23 cellular contexts compared by ENCODE assay signal in the genomic region with DNA sequence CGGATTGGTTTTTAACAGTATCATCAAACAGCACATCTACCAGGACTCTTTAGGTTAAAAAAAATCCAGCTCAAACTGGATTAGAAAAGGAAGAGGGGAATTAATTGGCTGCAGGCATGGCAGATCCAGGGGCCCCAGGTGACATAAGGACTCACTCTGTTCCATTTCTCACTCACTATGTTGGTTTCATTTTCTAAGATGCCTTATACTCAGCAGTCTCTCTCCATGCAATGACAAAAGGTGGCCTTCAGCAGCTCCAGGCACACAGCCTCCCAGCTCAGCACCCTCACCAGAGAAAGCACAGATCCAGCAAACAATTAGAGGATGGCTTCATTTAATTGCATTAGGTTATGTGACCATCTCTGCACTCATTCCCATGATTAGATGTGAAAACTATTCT.
A peak's percentile ranks its signal among the peaks of the same experiment; 100 is the strongest.
DNase-seq lines count a peak whose midpoint lies in the region; ATAC-seq and TF ChIP-seq lines count a peak whose summit lies in the region.
"Had no signal": no experiment of that assay in that cellular context is flagged by ENCODE, and none has a peak within 500 bp of the region (broad histone marks: within the 10 kb centered on the region; RNA-seq: fewer than 3 reads in every experiment).

No MANE protein-coding gene starts in this region.

- H3F3A ChIP-seq in Loucy (ENCODE audit: low read depth), result no peaks in the 10 kb centered on the region

- H3K4me1 ChIP-seq in BLaER1 (peaks cover 28% of the 10 kb centered on the region), Loucy (ENCODE audit: insufficient read depth, low read length, poor library complexity, severe bottlenecking) (peaks cover 25% of the 10 kb centered on the region)
- peaks cover 0 to 30% (median 21%) of the 10 kb centered on the region in 10 experiments; a peak in 16 of 20 replicates for H3K4me1 ChIP-seq in BLaER1 treated with 17β-estradiol and CSF1 and Interleukin-3, amounts not matched to agents 10 nM and 100 nM

- no peak overlapping the region for H3K4me3 ChIP-seq in BLaER1
- no peak overlapping the region for H3K4me3 ChIP-seq in BLaER1 treated with 17β-estradiol and CSF1 and Interleukin-3, amounts not matched to agents 10 nM and 100 nM
- H3K4me3 ChIP-seq in Loucy (ENCODE audit: low read length, poor library complexity, severe bottlenecking), result no peak overlapping the region
- H3K4me3 ChIP-seq: K562, PC-9 had no signal

- peaks cover 8% of the 10 kb centered on the region for H3K79me2 ChIP-seq in Loucy (ENCODE audit: insufficient read depth, low read length)

- peak overlapping the region; percentile 50 for H3K4me2 ChIP-seq in BLaER1
- H3K4me2 ChIP-seq in BLaER1 treated with 17β-estradiol and CSF1 and Interleukin-3, amounts not matched to agents 10 nM and 100 nM, result peak overlapping the region in 8 of 11 experiments; percentile 27 to 64 (median 48); a peak in 13 of 22 replicates
- H3K4me2 ChIP-seq in Loucy (ENCODE audit: low read depth, low read length, poor library complexity, severe bottlenecking), result peak overlapping the region; percentile 13
- H3K4me2 ChIP-seq: PC-9 had no signal

- H3K9me3 ChIP-seq in BLaER1, result peaks cover 40% of the 10 kb centered on the region
- H3K9me3 ChIP-seq in BLaER1 treated with 17β-estradiol and CSF1 and Interleukin-3, amounts not matched to agents 10 nM and 100 nM (replicated peaks in 1 of 11), result peaks cover 33 to 44% (median 38%) of the 10 kb centered on the region in 11 experiments
- peaks cover 20% of the 10 kb centered on the region; the same call in 1 of the 2 replicates for H3K9me3 ChIP-seq in Loucy (ENCODE audit: insufficient read depth, low read depth, low read length)

- no peaks in the 10 kb centered on the region for H3K36me3 ChIP-seq in BLaER1
- peaks cover 0 to 83% (median 12%) of the 10 kb centered on the region in 11 experiments; a peak in 12 of 22 replicates for H3K36me3 ChIP-seq in BLaER1 treated with 17β-estradiol and CSF1 and Interleukin-3, amounts not matched to agents 10 nM and 100 nM
- H3K36me3 ChIP-seq in Loucy (ENCODE audit: insufficient read depth, low read length), result peaks cover 7% of the 10 kb centered on the region

- peaks cover 3 to 15% (median 7%) of the 10 kb centered on the region in 6 donors for H3K9me3 Mint-ChIP-seq in immature natural killer cell

- H3K4me1 Mint-ChIP-seq in immature natural killer cell, result peaks cover 29 to 34% of the 10 kb centered on the region in 2 donors
- H3K4me1 Mint-ChIP-seq: CD8-positive, alpha-beta memory T cell; T-cell had no signal

- no peak overlapping the region for H2AFZ ChIP-seq in Loucy (ENCODE audit: low read length)
- H2AFZ ChIP-seq: PC-9 had no signal

- H3K27me3 ChIP-seq in BLaER1 (no peaks in the 10 kb centered on the region), Loucy (ENCODE audit: insufficient read depth, low read length, poor library complexity, severe bottlenecking) (no peaks in the 10 kb centered on the region)
- no peaks in the 10 kb centered on the region for H3K27me3 ChIP-seq in BLaER1 treated with 17β-estradiol and CSF1 and Interleukin-3, amounts not matched to agents 10 nM and 100 nM

- DNase-seq in immature natural killer cell, result no peak
- DNase-seq in KG1 (lab: John Stamatoyannopoulos, UW), result no peak
- DNase-seq in NCI-H748 treated with DMSO at 0.1 percent for 48 hours (lab: John Stamatoyannopoulos, UW), result no peak
- DNase-seq: CD8-positive, alpha-beta memory T cell; DMS 273 treated with DMSO at 0.1 percent for 48 hours; DMS79; GF-D8; NCI-H1092; NCI-H1436; NCI-H187 treated with DMSO at 0.1 percent for 48 hours; NCI-H2227 treated with DMSO at 0.1 percent for 48 hours; NCI-H526 treated with DMSO at 0.1 percent for 48 hours; NK-92 treated with Interleukin-12 subunit alpha and Interleukin-12 subunit beta, amount 100 ng/mL, for 24 hours; PC-9; SHP77; T-cell had no signal

- ATAC-seq in GM21360 (IDR thresholded peaks at IDR 0.05; ENCODE audit: unreplicated experiment), result no peak
- ATAC-seq: HepG2, K562, T-cell had no signal

- H4K20me1 ChIP-seq in BLaER1 (no peaks in the 10 kb centered on the region), Loucy (ENCODE audit: insufficient read depth, low read length, poor library complexity, severe bottlenecking) (no peaks in the 10 kb centered on the region)
- H4K20me1 ChIP-seq in BLaER1 treated with 17β-estradiol and CSF1 and Interleukin-3, amounts not matched to agents 10 nM and 100 nM, result peaks cover 0 to 14% (median 0%) of the 10 kb centered on the region in 11 experiments; a peak in 4 of 22 replicates

- TF ChIP-seq CTCF in Loucy (conservative IDR thresholded peaks at IDR 0.05; ENCODE audit: low read length), result no peak

- peak overlapping the region in 3 of 5 donors; percentile 20 to 56 (median 40) for H3K4me3 Mint-ChIP-seq in immature natural killer cell
- H3K4me3 Mint-ChIP-seq: CD14-positive monocyte; CD8-positive, alpha-beta memory T cell; T-cell had no signal

- peak overlapping the region in 5 of 6 donors; percentile 22 to 80 (median 72) for H3K27ac Mint-ChIP-seq in immature natural killer cell
- H3K27ac Mint-ChIP-seq: CD8-positive, alpha-beta memory T cell; T-cell had no signal

- H3K9ac ChIP-seq in BLaER1, result no peak overlapping the region
- H3K9ac ChIP-seq in BLaER1 treated with 17β-estradiol and CSF1 and Interleukin-3, amounts not matched to agents 10 nM and 100 nM, result no peak overlapping the region
- peak overlapping the region; percentile 37 for H3K9ac ChIP-seq in Loucy (ENCODE audit: low read depth, low read length, poor library complexity, severe bottlenecking)

- H3K9me2 ChIP-seq in Loucy (replicated peaks; ENCODE audit: low read depth, low read length), result no peaks in the 10 kb centered on the region

- peaks cover 0 to 3% (median 0%) of the 10 kb centered on the region in 3 donors for H3K27me3 Mint-ChIP-seq in immature natural killer cell (ENCODE audit: low read depth in 3 of 3)

- peaks cover 24 to 40% (median 24%) of the 10 kb centered on the region in 3 donors for H3K36me3 Mint-ChIP-seq in immature natural killer cell

- no peak overlapping the region for H3K27ac ChIP-seq in BLaER1
- H3K27ac ChIP-seq in BLaER1 treated with 17β-estradiol and CSF1 and Interleukin-3, amounts not matched to agents 10 nM and 100 nM, result no peak overlapping the region
- H3K27ac ChIP-seq: PC-9 had no signal
